Comparison of ENCODE assay signal across 8 cellular contexts in the genomic region with DNA sequence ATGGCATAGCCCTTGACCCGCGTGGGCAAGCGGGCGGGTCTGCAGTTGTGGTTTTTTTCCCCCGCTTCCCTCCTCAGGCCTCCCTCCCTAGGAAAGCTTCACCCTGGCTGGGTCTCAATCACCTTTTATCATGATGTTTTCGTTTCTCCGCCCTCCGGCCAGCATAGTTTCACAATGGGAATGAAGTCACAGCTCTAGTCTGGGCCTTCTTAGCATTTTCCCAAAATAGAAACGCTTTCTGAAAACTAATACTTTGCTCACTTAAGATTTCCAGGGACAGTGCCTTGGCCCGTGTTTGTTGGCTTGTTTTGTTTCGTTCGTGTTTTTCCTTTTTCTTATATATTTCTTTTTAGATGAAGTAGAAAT.
DNase-seq lines count a peak whose midpoint lies in the region; ATAC-seq and TF ChIP-seq lines count a peak whose summit lies in the region.
"Not testable (repeated sequence)": the region's sequence is repeated elsewhere in the genome, so short reads cannot be mapped to it uniquely, and the experiment has no call there.

No MANE protein-coding gene starts in this region.

- not testable (repeated sequence) for H2BK120ac ChIP-seq in mesendoderm (ENCODE audit: low read depth, low read length)

- H3K4ac ChIP-seq in mesendoderm (ENCODE audit: low read depth, low read length) = not testable (repeated sequence)

- not testable (repeated sequence) for H3K4me2 ChIP-seq in mesendoderm (ENCODE audit: low read length); skeletal muscle satellite cell (ENCODE audit: low read length)

- ATAC-seq in heart left ventricle = not testable (repeated sequence)

- H3K27me3 ChIP-seq in HUES64 (ENCODE audit: insufficient read depth, low read length); mesendoderm (ENCODE audit: insufficient read depth, low read length, poor library complexity); skeletal muscle satellite cell (ENCODE audit: control insufficient read depth, insufficient read depth, low read length): not testable (repeated sequence)
- H3K27me3 ChIP-seq in heart left ventricle = peaks cover 0 to 12% (median 0%) of the 10 kb centered on the region in 9 donors

- H3K9ac ChIP-seq in HUES64 (ENCODE audit: low read depth, low read length) = peak overlapping the region; percentile 76
- not testable (repeated sequence) for H3K9ac ChIP-seq in mesendoderm (ENCODE audit: low read length)
- peak overlapping the region; percentile 21 for H3K9ac ChIP-seq in skeletal muscle satellite cell (ENCODE audit: low read depth, low read length)

- not testable (repeated sequence) for H3K4me1 ChIP-seq in HUES64 (ENCODE audit: insufficient read depth, low read length); heart left ventricle; mesendoderm (ENCODE audit: control insufficient read depth, low read depth, low read length); skeletal muscle satellite cell (ENCODE audit: control insufficient read depth, insufficient read depth, low read length)

- not testable (repeated sequence) for H3K36me3 ChIP-seq in HUES64 (ENCODE audit: insufficient read depth, low read length); heart left ventricle; mesendoderm (ENCODE audit: control insufficient read depth, insufficient read depth, low read length); skeletal muscle satellite cell (ENCODE audit: insufficient read depth, low read length)

- not testable (repeated sequence) for H2AK5ac ChIP-seq in mesendoderm (ENCODE audit: low read length)

- WGBS in HUES64 = 10% methylated on average over 4 of the region's 12 CpGs
- whole genome bisulfite sequencing in heart left ventricle, 4 donors = 10 to 50% (median 17%) methylated on average over 12 of the region's 12 CpGs
- no CpG with 5 or more reads among the region's 12 CpGs for WGBS in mesendoderm (ENCODE audit: extremely low coverage, insufficient coverage, low lambda C conversion rate)

- not testable (repeated sequence) for TF ChIP-seq POLR2A in heart left ventricle (IDR thresholded peaks at IDR 0.05)

- intact Hi-C loops in heart left ventricle (cut with DNase I) = not testable (repeated sequence)

- H4K5ac ChIP-seq in mesendoderm (ENCODE audit: low read length) = not testable (repeated sequence)

- DNase-seq in ELF-1 (ENCODE audit: low read depth, low spot score) (peak; percentile 63), RPMI7951 (ENCODE audit: low read depth) (peak; percentile 55), amniotic epithelial cell (ENCODE audit: low read depth) (peak; percentile 6), epithelial cell of esophagus (ENCODE audit: low read depth) (peak; percentile 19), mesendoderm (peak; percentile 69)
- DNase-seq in heart left ventricle = not testable (repeated sequence)

- not testable (repeated sequence) for H3K23ac ChIP-seq in mesendoderm (ENCODE audit: low read length)

- H3K27ac ChIP-seq in HUES64 (ENCODE audit: low read depth, low read length) = peak overlapping the region; percentile 94
- not testable (repeated sequence) for H3K27ac ChIP-seq in heart left ventricle; mesendoderm (ENCODE audit: low read depth, low read length)

- peak overlapping the region; percentile 57 for H3K4me3 ChIP-seq in HUES64 (ENCODE audit: low read length)
- not testable (repeated sequence) for H3K4me3 ChIP-seq in epithelial cell of esophagus (ENCODE audit: low read length); mesendoderm (ENCODE audit: low read length)
- peak overlapping the region in 9 of 12 donors; percentile 2 to 44 (median 28) for H3K4me3 ChIP-seq in heart left ventricle
- H3K4me3 ChIP-seq in skeletal muscle satellite cell (ENCODE audit: low read length) = peak overlapping the region; percentile 55

- H3K79me2 ChIP-seq in mesendoderm (ENCODE audit: control insufficient read depth, insufficient read depth, low read length) = not testable (repeated sequence)

- not testable (repeated sequence) for TF ChIP-seq CTCF in epithelial cell of esophagus (IDR thresholded peaks at IDR 0.05; ENCODE audit: insufficient read depth, low read depth, low read length, missing control alignments); heart left ventricle (IDR thresholded peaks at IDR 0.05)

- not testable (repeated sequence) for H3K18ac ChIP-seq in mesendoderm (ENCODE audit: low read length)

- not testable (repeated sequence) for H3K9me3 ChIP-seq in HUES64 (ENCODE audit: insufficient read depth, low read depth, low read length); heart left ventricle; skeletal muscle satellite cell (replicated peaks; ENCODE audit: low read length)

- H4K8ac ChIP-seq in mesendoderm (ENCODE audit: low read depth, low read length) = not testable (repeated sequence)

- H3K79me1 ChIP-seq in mesendoderm (ENCODE audit: low read length) = not testable (repeated sequence)

- H2BK15ac ChIP-seq in mesendoderm (replicated peaks; ENCODE audit: low read depth) = not testable (repeated sequence)

- not testable (repeated sequence) for H2BK5ac ChIP-seq in mesendoderm (ENCODE audit: low read length)

- H3K56ac ChIP-seq in mesendoderm (ENCODE audit: low read length) = not testable (repeated sequence)
